8 cellular contexts compared by ENCODE assay signal in genomic region chr15:22173029-22173998, GRCh38.
DNase-seq lines count a peak whose midpoint lies in the region; ATAC-seq, FAIRE-seq and TF ChIP-seq lines count a peak whose summit lies in the region.
"Not testable (repeated sequence)": the region's sequence is repeated elsewhere in the genome, so short reads cannot be mapped to it uniquely, and the experiment has no call there.

No MANE protein-coding gene starts in this region.

- H3K36me3 Mint-ChIP-seq in T-cell; stimulated activated effector memory CD8-positive, alpha-beta T cell treated with anti-CD3 and anti-CD28 coated beads, Interleukin-12 subunit alpha, Interleukin-12 subunit beta, amount 100 ng/mL, for 72 hours: not testable (repeated sequence)

- TF ChIP-seq POLR2A in GM12892 (IDR thresholded peaks at IDR 0.05; ENCODE audit: low read depth, low read length): not testable (repeated sequence)

- CTCF ChIA-PET in T-cell (lab: Charles Lee): not testable (repeated sequence)

- H3K27me3 Mint-ChIP-seq in T-cell: not testable (repeated sequence)

- H3K9me3 Mint-ChIP-seq in T-cell; stimulated activated effector memory CD8-positive, alpha-beta T cell treated with anti-CD3 and anti-CD28 coated beads, Interleukin-12 subunit alpha, Interleukin-12 subunit beta, amount 100 ng/mL, for 72 hours: not testable (repeated sequence)

- not testable (repeated sequence) for H3K27ac Mint-ChIP-seq in T-cell; stimulated activated effector memory CD8-positive, alpha-beta T cell treated with anti-CD3 and anti-CD28 coated beads, Interleukin-12 subunit alpha, Interleukin-12 subunit beta, amount 100 ng/mL, for 72 hours

- not testable (repeated sequence) for DNase-seq in GM12892 (ENCODE audit: insufficient read length); T-cell; Right ventricle myocardium inferior (ENCODE audit: missing footprints); stimulated activated effector memory CD8-positive, alpha-beta T cell treated with anti-CD3 and anti-CD28 coated beads, Interleukin-12 subunit alpha, Interleukin-12 subunit beta, amount 100 ng/mL, for 72 hours (ENCODE audit: low spot score in 2 of 2)

- intact Hi-C loops in Right ventricle myocardium inferior (cut with DNase I): not testable (repeated sequence)

- FAIRE-seq in GM12892 (lab: Jason Lieb, UNC): peak; percentile 89

- ATAC-seq in GM19035 (IDR thresholded peaks at IDR 0.05; ENCODE audit: unreplicated experiment): peak; percentile 71
- peak; percentile 75 for ATAC-seq in GM21515 (IDR thresholded peaks at IDR 0.05; ENCODE audit: unreplicated experiment)
- ATAC-seq in HG02852 (IDR thresholded peaks at IDR 0.05; ENCODE audit: unreplicated experiment): peak; percentile 70
- peak; percentile 75 for ATAC-seq in HG03159 (IDR thresholded peaks at IDR 0.05; ENCODE audit: unreplicated experiment)
- ATAC-seq in T-cell (replicated peaks in 1 of 4): peak; percentile 73 to 83 (median 77)
- ATAC-seq in Right ventricle myocardium inferior: peak; percentile 39
- peak; percentile 89 for ATAC-seq in stimulated activated effector memory CD8-positive, alpha-beta T cell treated with anti-CD3 and anti-CD28 coated beads, Interleukin-12 subunit alpha, Interleukin-12 subunit beta, amount 100 ng/mL, for 72 hours

- not testable (repeated sequence) for H3K4me3 Mint-ChIP-seq in T-cell; stimulated activated effector memory CD8-positive, alpha-beta T cell treated with anti-CD3 and anti-CD28 coated beads, Interleukin-12 subunit alpha, Interleukin-12 subunit beta, amount 100 ng/mL, for 72 hours

- H3K4me1 Mint-ChIP-seq in T-cell; stimulated activated effector memory CD8-positive, alpha-beta T cell treated with anti-CD3 and anti-CD28 coated beads, Interleukin-12 subunit alpha, Interleukin-12 subunit beta, amount 100 ng/mL, for 72 hours: not testable (repeated sequence)

- POLR2A ChIA-PET in T-cell (lab: Charles Lee): not testable (repeated sequence)

Comparison
In these comparisons a context has a peak if more than half of its experiments do, and no peak if none do; other contexts are left out.
1. ATAC-seq: peak in every context shown above with its lines; median percentile 89 in stimulated activated effector memory CD8-positive, alpha-beta T cell treated with anti-CD3 and anti-CD28 coated beads, Interleukin-12 subunit alpha, Interleukin-12 subunit beta, amount 100 ng/mL, for 72 hours; 77 in T-cell; 75 in GM21515; 75 in HG03159; 71 in GM19035; 70 in HG02852; 39 in Right ventricle myocardium inferior.